Comparison of ENCODE assay signal across 15 cellular contexts in genomic region chr4:138978600-138978999, GRCh38.
"Had no signal": no experiment of that assay in that cellular context is flagged by ENCODE, and none has a peak within 500 bp of the region (broad histone marks: within the 10 kb centered on the region; RNA-seq: fewer than 3 reads in every experiment).

No MANE protein-coding gene starts in this region.

- H3K4me1 Mint-ChIP-seq: activated naive CD4-positive, alpha-beta T cell treated with anti-CD3 and anti-CD28 coated beads, Interleukin-2, amount 10 ng/mL, durations not matched to agents 7 days and 5 days had no signal

- H3K9me3 Mint-ChIP-seq: activated naive CD4-positive, alpha-beta T cell treated with anti-CD3 and anti-CD28 coated beads, Interleukin-2, amount 10 ng/mL, durations not matched to agents 7 days and 5 days; activated T-helper 2 cell treated with anti-CD3 and anti-CD28 coated beads, Interferon-gamma antibody, Interleukin-2, Interleukin-4, amounts not matched to agents 10 μg/mL and 5 μg/mL and 100 μg/mL, durations not matched to agents 14 hours and 24 hours and 36 hours; T-cell had no signal

- DNase-seq: activated CD4-positive, alpha-beta T cell treated with anti-CD3 and anti-CD28 coated beads, Interleukin-2, amount 50 U/mL, for 48 hours; activated naive CD4-positive, alpha-beta T cell treated with anti-CD3 and anti-CD28 coated beads, Interleukin-2, amount 10 ng/mL, durations not matched to agents 7 days and 5 days; dermis blood vessel endothelial cell; erythroblast; gastrocnemius medialis; heart right ventricle; psoas muscle; T-cell; T1000; uterus had no signal

- H3K27ac Mint-ChIP-seq: activated naive CD4-positive, alpha-beta T cell treated with anti-CD3 and anti-CD28 coated beads, Interleukin-2, amount 10 ng/mL, durations not matched to agents 7 days and 5 days; activated T-helper 2 cell treated with anti-CD3 and anti-CD28 coated beads, Interferon-gamma antibody, Interleukin-2, Interleukin-4, amounts not matched to agents 10 μg/mL and 5 μg/mL and 100 μg/mL, durations not matched to agents 14 hours and 24 hours and 36 hours; T-cell had no signal

- H3K27ac ChIP-seq: ascending aorta, breast epithelium, gastrocnemius medialis, psoas muscle, uterus had no signal

- H3K4me3 Mint-ChIP-seq: activated naive CD4-positive, alpha-beta T cell treated with anti-CD3 and anti-CD28 coated beads, Interleukin-2, amount 10 ng/mL, durations not matched to agents 7 days and 5 days; T-cell had no signal

- H3K4me1 ChIP-seq: ascending aorta, breast epithelium had no signal

- H3K4me3 ChIP-seq: ascending aorta, breast epithelium, gastrocnemius medialis, heart right ventricle, psoas muscle, uterus had no signal

- H3K36me3 ChIP-seq: ascending aorta, breast epithelium, gastrocnemius medialis, heart right ventricle, uterus had no signal

- H3K27me3 ChIP-seq: ascending aorta, breast epithelium, gastrocnemius medialis, heart right ventricle, uterus had no signal

- H3K36me3 Mint-ChIP-seq: activated naive CD4-positive, alpha-beta T cell treated with anti-CD3 and anti-CD28 coated beads, Interleukin-2, amount 10 ng/mL, durations not matched to agents 7 days and 5 days; T-cell had no signal

- ATAC-seq: gastrocnemius medialis, heart right ventricle, left lobe of liver, psoas muscle, sciatic nerve, T-cell had no signal

- H3K27me3 Mint-ChIP-seq: T-cell had no signal

- H3K9me3 ChIP-seq: ascending aorta, breast epithelium, gastrocnemius medialis, heart right ventricle, psoas muscle, uterus had no signal
